Comparison of ENCODE assay signal across 19 cellular contexts in genomic region chr5:6436715-6437340, GRCh38. TPM values are rescaled to one million over a fixed set of nuclear protein-coding genes. Genes with fewer than 3 reads are reported as not detected.
"Had no signal": no experiment of that assay in that cellular context is flagged by ENCODE, and none has a peak within 500 bp of the region (broad histone marks: within the 10 kb centered on the region; RNA-seq: fewer than 3 reads in every experiment).

No MANE protein-coding gene starts in this region.

- H3K4me1 ChIP-seq: left lung, prostate gland, right lobe of liver, spleen, tibial artery, uterus had no signal

- ATAC-seq: esophagus mucosa; left lung; right lobe of liver; stimulated activated memory B cell treated with anti-CD40 and anti-IgM and Interleukin-4, amounts not matched to agents 10 μg/mL and 1 μg/mL and 100 μg/mL, for 72 hours had no signal

- H3K9me3 ChIP-seq: prostate gland, right lobe of liver, uterus had no signal

- H3K4me3 ChIP-seq: left lung, prostate gland, right lobe of liver, spleen, tibial artery, uterus had no signal

- H3K27ac ChIP-seq: left lung, prostate gland, right lobe of liver, spleen, tibial artery, uterus had no signal

- H3K36me3 ChIP-seq: left lung, prostate gland, right lobe of liver, spleen, tibial artery, uterus had no signal

- H3K27me3 ChIP-seq: right lobe of liver, uterus had no signal

- DNase-seq: activated CD4-positive, alpha-beta T cell treated with anti-CD3 and anti-CD28 coated beads for 1 hour; activated CD4-positive, alpha-beta T cell treated with anti-CD3 and anti-CD28 coated beads, Interleukin-2, amount 50 U/mL, for 48 hours; activated gamma-delta T cell treated with Interleukin-2 at 50 U/mL for 16 hours; activated naive CD8-positive, alpha-beta T cell treated with anti-CD3 and anti-CD28 coated beads for 36 hours; activated T-cell treated with anti-CD3 and anti-CD28 coated beads, Interleukin-2, amount 50 U/mL, for 48 hours; cerebellar nuclear complex; endodermal cell; hypothalamus; left lung; mesenchymal stem cell; right lobe of liver; spleen; stimulated activated CD4-positive, alpha-beta T cell treated with anti-CD3 and anti-CD28 coated beads, Interleukin-1b, Interleukin-23, amount 100 ng/mL, for 48 hours; tibial artery; uterus had no signal

RNA-seq across cellular contexts. Expression of gene UBE2QL1, which starts 11.8 kb away (rescaled TPM):
- total RNA-seq: activated naive CD8-positive, alpha-beta T cell treated with anti-CD3 and anti-CD28 coated beads for 36 hours; esophagus mucosa; glomerular endothelial cell had no signal
